In genomic region chr10:86888585-86889381, GRCh38 we compare ENCODE assay signal across 9 cellular contexts.
DNase-seq lines count a peak whose midpoint lies in the region; ATAC-seq, FAIRE-seq and TF ChIP-seq lines count a peak whose summit lies in the region.
"Had no signal": no experiment of that assay in that cellular context is flagged by ENCODE, and none has a peak within 500 bp of the region (broad histone marks: within the 10 kb centered on the region; RNA-seq: fewer than 3 reads in every experiment).

No MANE protein-coding gene starts in this region.

- peaks cover 10% of the 10 kb centered on the region for H4K20me1 ChIP-seq in OCI-LY3 (ENCODE audit: insufficient read depth, low read length)

- H3K9me3 ChIP-seq in OCI-LY3 (ENCODE audit: insufficient read depth, low read length) (no peaks in the 10 kb centered on the region), kidney (ENCODE audit: control insufficient read depth in 1 of 2, low read length in 2 of 2) (no peaks in the 10 kb centered on the region)

- no peak for FAIRE-seq in kidney (lab: Jason Lieb, UNC)

- no peak for TF ChIP-seq CTCF in OCI-LY3 (IDR thresholded peaks at IDR 0.05; ENCODE audit: low read depth, low read length)
- no peak for TF ChIP-seq CTCF in fibroblast of mammary gland (conservative IDR thresholded peaks at IDR 0.05; ENCODE audit: control insufficient read depth, insufficient read depth, low read depth, low read length)
- no peak for TF ChIP-seq CTCF in kidney (IDR thresholded peaks at IDR 0.05; ENCODE audit: borderline replicate concordance, extremely low read depth, insufficient read depth)

- peak; percentile 94 to 97 for ATAC-seq in activated T-cell treated with anti-CD3 and anti-CD28 coated beads, Interleukin-2, amount 50 U/mL, for 72 hours (replicated peaks in 1 of 2)
- ATAC-seq in HG02884 (IDR thresholded peaks at IDR 0.05; ENCODE audit: unreplicated experiment), result peak; percentile 98

- H3K4me2 ChIP-seq in OCI-LY3 (ENCODE audit: low read length), result peak overlapping the region; percentile 71

- peak overlapping the region; percentile 71 for H3K27ac ChIP-seq in OCI-LY3 (ENCODE audit: low read length)
- H3K27ac ChIP-seq in kidney (ENCODE audit: low read depth in 2 of 2, low read length in 2 of 2), result no peak overlapping the region

- peaks cover 11% of the 10 kb centered on the region for H3K4me1 Mint-ChIP-seq in activated T-cell treated with anti-CD3 and anti-CD28 coated beads, Interleukin-2, amount 50 U/mL, for 72 hours (ENCODE audit: low read depth)

- H3K9me3 Mint-ChIP-seq in activated T-cell treated with anti-CD3 and anti-CD28 coated beads, Interleukin-2, amount 50 U/mL, for 72 hours, result no peaks in the 10 kb centered on the region

- no peak overlapping the region for H3K27ac Mint-ChIP-seq in activated T-cell treated with anti-CD3 and anti-CD28 coated beads, Interleukin-2, amount 50 U/mL, for 72 hours
- H3K27ac Mint-ChIP-seq: activated naive CD8-positive, alpha-beta T cell had no signal

- H3K4me3 ChIP-seq in OCI-LY3 (ENCODE audit: low read length) (peak overlapping the region; percentile 48), fibroblast of mammary gland (ENCODE audit: control insufficient read depth, low read depth, low read length) (no peak overlapping the region), kidney (ENCODE audit: low read length in 2 of 2) (no peak overlapping the region)

- peak; percentile 1 for DNase-seq in activated T-cell treated with anti-CD3 and anti-CD28 coated beads, Interleukin-2, amount 50 U/mL, for 72 hours
- DNase-seq in activated T-cell treated with anti-CD3 and anti-CD28 coated beads, Interleukin-2, amount 50 U/mL, for 48 hours, result no peak
- DNase-seq in fibroblast of mammary gland (ENCODE audit: low read depth) (peak; percentile 68), kidney (no peak), NCI-H1105 treated with DMSO at 0.1 percent for 48 hours (lab: John Stamatoyannopoulos, UW) (no peak), NCI-H526 (lab: John Stamatoyannopoulos, UW) (no peak)

- no peak overlapping the region; the same call in 1 of the 2 replicates for H3K9ac ChIP-seq in OCI-LY3 (ENCODE audit: low read length)
- H3K9ac ChIP-seq in kidney (ENCODE audit: low read length in 2 of 2), result no peak overlapping the region

- H3K27me3 ChIP-seq in OCI-LY3 (ENCODE audit: low read depth, low read length), result no peaks in the 10 kb centered on the region

- H2AFZ ChIP-seq in OCI-LY3 (ENCODE audit: low read depth, low read length), result no peak overlapping the region

- H3K36me3 Mint-ChIP-seq in activated T-cell treated with anti-CD3 and anti-CD28 coated beads, Interleukin-2, amount 50 U/mL, for 72 hours (ENCODE audit: insufficient read depth in 2 of 2), result no peaks in the 10 kb centered on the region

- H3K36me3 ChIP-seq in OCI-LY3 (replicated peaks; ENCODE audit: low read depth, low read length), result peaks cover 4% of the 10 kb centered on the region
- peaks cover 0 to 2% of the 10 kb centered on the region in 2 donors for H3K36me3 ChIP-seq in kidney (ENCODE audit: control insufficient read depth in 1 of 2, insufficient read depth in 2 of 2, low read length in 2 of 2)

- H3K27me3 Mint-ChIP-seq in activated T-cell treated with anti-CD3 and anti-CD28 coated beads, Interleukin-2, amount 50 U/mL, for 72 hours (ENCODE audit: low read depth), result no peaks in the 10 kb centered on the region
- H3K27me3 Mint-ChIP-seq: activated naive CD8-positive, alpha-beta T cell had no signal

- no peaks in the 10 kb centered on the region for H3K79me2 ChIP-seq in OCI-LY3 (ENCODE audit: low read length)

- H3K4me1 ChIP-seq in OCI-LY3 (ENCODE audit: low read length) (peaks cover 19% of the 10 kb centered on the region), kidney (ENCODE audit: control insufficient read depth in 1 of 2, insufficient read depth in 1 of 2, low read depth in 1 of 2, low read length in 2 of 2) (no peaks in the 10 kb centered on the region)

- H3K4me3 Mint-ChIP-seq in activated T-cell treated with anti-CD3 and anti-CD28 coated beads, Interleukin-2, amount 50 U/mL, for 72 hours, result peak overlapping the region in 1 of 2 donors; percentile 35
- H3K4me3 Mint-ChIP-seq: activated naive CD8-positive, alpha-beta T cell had no signal

- intact Hi-C loops in kidney (cut with DNase I), result no loop called here

Comparison
In these comparisons a context has a peak if more than half of its experiments do, and no peak if none do; other contexts are left out.
1. DNase-seq: peak in activated T-cell treated with anti-CD3 and anti-CD28 coated beads, Interleukin-2, amount 50 U/mL, for 72 hours (2 of 2) and fibroblast of mammary gland (single experiment); none in activated T-cell treated with anti-CD3 and anti-CD28 coated beads, Interleukin-2, amount 50 U/mL, for 48 hours (0 of 2), kidney (single experiment), NCI-H1105 treated with DMSO at 0.1 percent for 48 hours (single experiment) and NCI-H526 (0 of 2).